In the genomic region with DNA sequence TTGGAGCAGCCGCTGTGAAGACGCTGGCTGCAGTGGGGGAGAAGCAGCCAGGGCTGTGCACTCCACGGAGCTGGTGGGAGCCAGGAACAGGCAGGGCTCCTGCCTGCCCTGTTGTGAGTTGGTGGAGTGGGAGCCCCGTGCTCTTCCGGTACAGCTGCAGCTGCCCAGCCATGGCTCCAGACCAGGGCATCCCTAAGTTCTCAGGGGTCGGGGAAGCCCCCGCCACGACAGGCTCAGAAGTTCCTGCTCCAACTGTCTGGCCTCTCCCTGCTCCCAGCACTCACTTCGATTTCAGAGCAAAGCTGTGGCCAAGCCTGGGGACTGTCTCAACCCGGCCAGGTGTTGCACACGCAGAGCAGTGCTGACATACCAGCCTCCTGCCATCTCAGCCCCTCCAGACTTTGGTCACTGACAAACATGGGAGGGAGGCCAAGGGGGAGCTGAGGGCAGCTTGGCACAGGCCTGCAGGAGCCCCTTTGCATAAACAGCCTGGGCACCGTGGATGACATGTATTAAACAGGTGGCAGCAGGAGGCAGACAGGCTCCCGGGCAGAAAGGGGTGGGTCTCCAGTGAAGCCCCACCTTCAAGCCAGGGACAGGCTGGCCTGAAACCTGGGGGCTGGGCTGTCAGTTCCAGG, we compare ENCODE assay signal across 1 cellular context.
TF ChIP-seq lines count a peak whose summit lies in the region.

No MANE protein-coding gene starts in this region.

TF ChIP-seq in HepG2, 621 proteins besides CTCF, POLR2A, EP300 and RAD21 (continued from another document):
- TF ChIP-seq, protein P1, sequence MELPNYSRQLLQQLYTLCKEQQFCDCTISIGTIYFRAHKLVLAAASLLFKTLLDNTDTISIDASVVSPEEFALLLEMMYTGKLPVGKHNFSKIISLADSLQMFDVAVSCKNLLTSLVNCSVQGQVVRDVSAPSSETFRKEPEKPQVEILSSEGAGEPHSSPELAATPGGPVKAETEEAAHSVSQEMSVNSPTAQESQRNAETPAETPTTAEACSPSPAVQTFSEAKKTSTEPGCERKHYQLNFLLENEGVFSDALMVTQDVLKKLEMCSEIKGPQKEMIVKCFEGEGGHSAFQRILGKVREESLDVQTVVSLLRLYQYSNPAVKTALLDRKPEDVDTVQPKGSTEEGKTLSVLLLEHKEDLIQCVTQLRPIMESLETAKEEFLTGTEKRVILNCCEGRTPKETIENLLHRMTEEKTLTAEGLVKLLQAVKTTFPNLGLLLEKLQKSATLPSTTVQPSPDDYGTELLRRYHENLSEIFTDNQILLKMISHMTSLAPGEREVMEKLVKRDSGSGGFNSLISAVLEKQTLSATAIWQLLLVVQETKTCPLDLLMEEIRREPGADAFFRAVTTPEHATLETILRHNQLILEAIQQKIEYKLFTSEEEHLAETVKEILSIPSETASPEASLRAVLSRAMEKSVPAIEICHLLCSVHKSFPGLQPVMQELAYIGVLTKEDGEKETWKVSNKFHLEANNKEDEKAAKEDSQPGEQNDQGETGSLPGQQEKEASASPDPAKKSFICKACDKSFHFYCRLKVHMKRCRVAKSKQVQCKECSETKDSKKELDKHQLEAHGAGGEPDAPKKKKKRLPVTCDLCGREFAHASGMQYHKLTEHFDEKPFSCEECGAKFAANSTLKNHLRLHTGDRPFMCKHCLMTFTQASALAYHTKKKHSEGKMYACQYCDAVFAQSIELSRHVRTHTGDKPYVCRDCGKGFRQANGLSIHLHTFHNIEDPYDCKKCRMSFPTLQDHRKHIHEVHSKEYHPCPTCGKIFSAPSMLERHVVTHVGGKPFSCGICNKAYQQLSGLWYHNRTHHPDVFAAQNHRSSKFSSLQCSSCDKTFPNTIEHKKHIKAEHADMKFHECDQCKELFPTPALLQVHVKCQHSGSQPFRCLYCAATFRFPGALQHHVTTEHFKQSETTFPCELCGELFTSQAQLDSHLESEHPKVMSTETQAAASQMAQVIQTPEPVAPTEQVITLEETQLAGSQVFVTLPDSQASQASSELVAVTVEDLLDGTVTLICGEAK (IDR thresholded peaks at IDR 0.05), result no peak
- TF ChIP-seq, protein P1 (CRISPR knock-in tag; IDR thresholded peaks at IDR 0.05), result peak; percentile 19; the same call in 1 of the 2 replicates
- TF ChIP-seq, protein P2, sequence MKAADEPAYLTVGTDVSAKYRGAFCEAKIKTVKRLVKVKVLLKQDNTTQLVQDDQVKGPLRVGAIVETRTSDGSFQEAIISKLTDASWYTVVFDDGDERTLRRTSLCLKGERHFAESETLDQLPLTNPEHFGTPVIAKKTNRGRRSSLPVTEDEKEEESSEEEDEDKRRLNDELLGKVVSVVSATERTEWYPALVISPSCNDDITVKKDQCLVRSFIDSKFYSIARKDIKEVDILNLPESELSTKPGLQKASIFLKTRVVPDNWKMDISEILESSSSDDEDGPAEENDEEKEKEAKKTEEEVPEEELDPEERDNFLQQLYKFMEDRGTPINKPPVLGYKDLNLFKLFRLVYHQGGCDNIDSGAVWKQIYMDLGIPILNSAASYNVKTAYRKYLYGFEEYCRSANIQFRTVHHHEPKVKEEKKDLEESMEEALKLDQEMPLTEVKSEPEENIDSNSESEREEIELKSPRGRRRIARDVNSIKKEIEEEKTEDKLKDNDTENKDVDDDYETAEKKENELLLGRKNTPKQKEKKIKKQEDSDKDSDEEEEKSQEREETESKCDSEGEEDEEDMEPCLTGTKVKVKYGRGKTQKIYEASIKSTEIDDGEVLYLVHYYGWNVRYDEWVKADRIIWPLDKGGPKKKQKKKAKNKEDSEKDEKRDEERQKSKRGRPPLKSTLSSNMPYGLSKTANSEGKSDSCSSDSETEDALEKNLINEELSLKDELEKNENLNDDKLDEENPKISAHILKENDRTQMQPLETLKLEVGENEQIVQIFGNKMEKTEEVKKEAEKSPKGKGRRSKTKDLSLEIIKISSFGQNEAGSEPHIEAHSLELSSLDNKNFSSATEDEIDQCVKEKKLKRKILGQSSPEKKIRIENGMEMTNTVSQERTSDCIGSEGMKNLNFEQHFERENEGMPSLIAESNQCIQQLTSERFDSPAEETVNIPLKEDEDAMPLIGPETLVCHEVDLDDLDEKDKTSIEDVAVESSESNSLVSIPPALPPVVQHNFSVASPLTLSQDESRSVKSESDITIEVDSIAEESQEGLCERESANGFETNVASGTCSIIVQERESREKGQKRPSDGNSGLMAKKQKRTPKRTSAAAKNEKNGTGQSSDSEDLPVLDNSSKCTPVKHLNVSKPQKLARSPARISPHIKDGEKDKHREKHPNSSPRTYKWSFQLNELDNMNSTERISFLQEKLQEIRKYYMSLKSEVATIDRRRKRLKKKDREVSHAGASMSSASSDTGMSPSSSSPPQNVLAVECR (CRISPR knock-in tag; IDR thresholded peaks at IDR 0.05; ENCODE audit: borderline replicate concordance), result peak; percentile 50; the same call in 1 of the 2 replicates
- TF ChIP-seq HNRNPL (IDR thresholded peaks at IDR 0.05; ENCODE audit: low read depth, low read length) (peak; percentile 84), HNRNPLL (IDR thresholded peaks at IDR 0.05; ENCODE audit: low read depth, low read length, poor library complexity, severe bottlenecking) (peak; percentile 31), ZNF724P (CRISPR knock-in tag; IDR thresholded peaks at IDR 0.05; ENCODE audit: borderline replicate concordance) (no peak), KDM6A (CRISPR knock-in tag; IDR thresholded peaks at IDR 0.05; ENCODE audit: low read depth) (no peak), ZNF784 (CRISPR knock-in tag; IDR thresholded peaks at IDR 0.05; ENCODE audit: borderline replicate concordance) (no peak), ZNF768 (CRISPR knock-in tag; IDR thresholded peaks at IDR 0.05) (0 out of 2 replicates have a peak, but pooled peaks have one; percentile 8), ZNF292 (CRISPR knock-in tag; IDR thresholded peaks at IDR 0.05; ENCODE audit: borderline replicate concordance, low read depth) (peak; percentile 84; the same call in 1 of the 2 replicates), CSRNP2 (CRISPR knock-in tag; conservative IDR thresholded peaks at IDR 0.05; ENCODE audit: low read depth) (no peak), ZNF274 (CRISPR knock-in tag; IDR thresholded peaks at IDR 0.05) (0 out of 2 replicates have a peak, but pooled peaks have one; percentile 52), RBAK (CRISPR knock-in tag; IDR thresholded peaks at IDR 0.05) (no peak), ZNF234 (CRISPR knock-in tag; conservative IDR thresholded peaks at IDR 0.05) (no peak), ZNF660 (CRISPR knock-in tag; IDR thresholded peaks at IDR 0.05; ENCODE audit: borderline replicate concordance, low read depth) (no peak), ZMYM3 (CRISPR knock-in tag; IDR thresholded peaks at IDR 0.05) (0 out of 2 replicates have a peak, but pooled peaks have one; percentile 39), MYPOP (CRISPR knock-in tag; IDR thresholded peaks at IDR 0.05) (no peak), ZNF224 (CRISPR knock-in tag; IDR thresholded peaks at IDR 0.05) (no peak), ZNF737 (CRISPR knock-in tag; IDR thresholded peaks at IDR 0.05; ENCODE audit: borderline replicate concordance) (0 out of 2 replicates have a peak, but pooled peaks have one; percentile 73), ZBTB38 (CRISPR knock-in tag; IDR thresholded peaks at IDR 0.05) (0 out of 2 replicates have a peak, but pooled peaks have one; percentile 21), ZFX (CRISPR knock-in tag; IDR thresholded peaks at IDR 0.05; ENCODE audit: low read depth) (0 out of 2 replicates have a peak, but pooled peaks have one; percentile 25), SCMH1 (CRISPR knock-in tag; IDR thresholded peaks at IDR 0.05; ENCODE audit: borderline replicate concordance) (no peak), GABPB1 (CRISPR knock-in tag; IDR thresholded peaks at IDR 0.05) (peak; percentile 67; the same call in 1 of the 2 replicates), TBL1XR1 (IDR thresholded peaks at IDR 0.05; ENCODE audit: borderline replicate concordance, low read length, partially characterized antibody) (no peak)
- TF ChIP-seq, protein P3, sequence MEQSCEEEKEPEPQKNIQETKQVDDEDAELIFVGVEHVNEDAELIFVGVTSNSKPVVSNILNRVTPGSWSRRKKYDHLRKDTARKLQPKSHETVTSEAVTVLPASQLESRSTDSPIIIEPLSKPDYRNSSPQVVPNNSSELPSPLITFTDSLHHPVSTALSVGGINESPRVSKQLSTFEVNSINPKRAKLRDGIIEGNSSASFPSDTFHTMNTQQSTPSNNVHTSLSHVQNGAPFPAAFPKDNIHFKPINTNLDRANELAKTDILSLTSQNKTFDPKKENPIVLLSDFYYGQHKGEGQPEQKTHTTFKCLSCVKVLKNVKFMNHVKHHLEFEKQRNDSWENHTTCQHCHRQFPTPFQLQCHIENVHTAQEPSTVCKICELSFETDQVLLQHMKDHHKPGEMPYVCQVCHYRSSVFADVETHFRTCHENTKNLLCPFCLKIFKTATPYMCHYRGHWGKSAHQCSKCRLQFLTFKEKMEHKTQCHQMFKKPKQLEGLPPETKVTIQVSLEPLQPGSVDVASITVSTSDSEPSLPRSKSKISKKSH (CRISPR knock-in tag; IDR thresholded peaks at IDR 0.05; ENCODE audit: borderline replicate concordance), result peak; percentile 77
- TF ChIP-seq, protein P4, sequence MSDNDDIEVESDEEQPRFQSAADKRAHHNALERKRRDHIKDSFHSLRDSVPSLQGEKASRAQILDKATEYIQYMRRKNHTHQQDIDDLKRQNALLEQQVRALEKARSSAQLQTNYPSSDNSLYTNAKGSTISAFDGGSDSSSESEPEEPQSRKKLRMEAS (IDR thresholded peaks at IDR 0.05), result peak; percentile 51; the same call in 1 of the 2 replicates
- TF ChIP-seq, protein P5, sequence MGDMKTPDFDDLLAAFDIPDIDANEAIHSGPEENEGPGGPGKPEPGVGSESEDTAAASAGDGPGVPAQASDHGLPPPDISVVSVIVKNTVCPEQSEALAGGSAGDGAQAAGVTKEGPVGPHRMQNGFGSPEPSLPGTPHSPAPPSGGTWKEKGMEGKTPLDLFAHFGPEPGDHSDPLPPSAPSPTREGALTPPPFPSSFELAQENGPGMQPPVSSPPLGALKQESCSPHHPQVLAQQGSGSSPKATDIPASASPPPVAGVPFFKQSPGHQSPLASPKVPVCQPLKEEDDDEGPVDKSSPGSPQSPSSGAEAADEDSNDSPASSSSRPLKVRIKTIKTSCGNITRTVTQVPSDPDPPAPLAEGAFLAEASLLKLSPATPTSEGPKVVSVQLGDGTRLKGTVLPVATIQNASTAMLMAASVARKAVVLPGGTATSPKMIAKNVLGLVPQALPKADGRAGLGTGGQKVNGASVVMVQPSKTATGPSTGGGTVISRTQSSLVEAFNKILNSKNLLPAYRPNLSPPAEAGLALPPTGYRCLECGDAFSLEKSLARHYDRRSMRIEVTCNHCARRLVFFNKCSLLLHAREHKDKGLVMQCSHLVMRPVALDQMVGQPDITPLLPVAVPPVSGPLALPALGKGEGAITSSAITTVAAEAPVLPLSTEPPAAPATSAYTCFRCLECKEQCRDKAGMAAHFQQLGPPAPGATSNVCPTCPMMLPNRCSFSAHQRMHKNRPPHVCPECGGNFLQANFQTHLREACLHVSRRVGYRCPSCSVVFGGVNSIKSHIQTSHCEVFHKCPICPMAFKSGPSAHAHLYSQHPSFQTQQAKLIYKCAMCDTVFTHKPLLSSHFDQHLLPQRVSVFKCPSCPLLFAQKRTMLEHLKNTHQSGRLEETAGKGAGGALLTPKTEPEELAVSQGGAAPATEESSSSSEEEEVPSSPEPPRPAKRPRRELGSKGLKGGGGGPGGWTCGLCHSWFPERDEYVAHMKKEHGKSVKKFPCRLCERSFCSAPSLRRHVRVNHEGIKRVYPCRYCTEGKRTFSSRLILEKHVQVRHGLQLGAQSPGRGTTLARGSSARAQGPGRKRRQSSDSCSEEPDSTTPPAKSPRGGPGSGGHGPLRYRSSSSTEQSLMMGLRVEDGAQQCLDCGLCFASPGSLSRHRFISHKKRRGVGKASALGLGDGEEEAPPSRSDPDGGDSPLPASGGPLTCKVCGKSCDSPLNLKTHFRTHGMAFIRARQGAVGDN (CRISPR knock-in tag; IDR thresholded peaks at IDR 0.05), result peak; percentile 81
